9 cellular contexts compared by ENCODE assay signal in the genomic region with DNA sequence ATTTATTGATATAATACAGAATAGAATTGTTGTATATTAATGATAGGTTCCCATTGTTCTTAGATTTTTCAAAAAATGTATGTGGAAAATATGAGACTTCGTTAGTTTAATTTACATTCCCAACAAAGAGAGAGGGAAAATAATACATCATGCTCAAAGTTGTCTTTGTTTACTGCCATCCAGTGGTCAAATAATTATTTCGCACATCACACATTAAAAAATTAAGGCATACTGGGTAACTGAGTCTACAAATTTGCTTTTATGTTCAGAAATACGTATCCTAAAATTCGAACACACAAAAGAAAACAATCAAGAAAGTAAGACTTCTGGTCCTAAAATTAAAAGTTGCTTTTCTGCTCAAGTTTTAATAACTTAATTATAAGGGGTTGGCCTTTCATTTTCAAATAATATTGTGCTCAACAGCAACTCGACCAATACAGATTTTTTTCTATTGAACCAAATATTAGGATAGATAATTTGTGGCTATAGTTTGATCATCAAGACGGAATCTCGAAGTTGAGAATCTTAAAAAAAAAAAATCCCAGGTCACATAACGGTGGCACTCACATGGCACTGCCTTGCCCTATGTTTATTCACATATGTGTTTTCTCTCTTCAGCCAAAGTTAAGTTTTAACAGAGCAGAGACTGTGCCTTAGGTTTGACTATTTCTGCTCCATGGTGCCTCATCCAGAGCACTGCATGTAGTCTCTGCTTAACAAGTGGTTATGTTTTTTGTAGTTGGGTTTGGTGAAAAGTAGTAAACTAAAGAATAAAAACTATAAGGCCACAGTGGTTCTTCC. TPM values are rescaled to one million over a fixed set of nuclear protein-coding genes. Genes with fewer than 3 reads are reported as not detected.
DNase-seq lines count a peak whose midpoint lies in the region; ATAC-seq and TF ChIP-seq lines count a peak whose summit lies in the region.
"Had no signal": no experiment of that assay in that cellular context is flagged by ENCODE, and none has a peak within 500 bp of the region (broad histone marks: within the 10 kb centered on the region; RNA-seq: fewer than 3 reads in every experiment).

No MANE protein-coding gene starts in this region.

- POLR2A ChIA-PET in AG04450 (lab: Yijun Ruan, JAX) = no interaction called here

- no peak for TF ChIP-seq POLR2A in Peyer's patch (IDR thresholded peaks at IDR 0.05)

- H3K27me3 ChIP-seq in AG04450 (ENCODE audit: control insufficient read depth, insufficient read depth, low read length) (no peaks in the 10 kb centered on the region), Peyer's patch (no peaks in the 10 kb centered on the region), foreskin keratinocyte (no peaks in the 10 kb centered on the region)

- H3K4me3 ChIP-seq in AG04450 (ENCODE audit: low read depth, low read length) = no peak overlapping the region
- no peak overlapping the region for H3K4me3 ChIP-seq in Peyer's patch

- H3K9me3 ChIP-seq in AG04450 (ENCODE audit: control insufficient read depth, insufficient read depth, low read length) = no peaks in the 10 kb centered on the region
- H3K9me3 ChIP-seq in Peyer's patch = no peaks in the 10 kb centered on the region

- DNase-seq in AG04450 (ENCODE audit: low read depth, low spot score) (no peak), Peyer's patch (no peak), foreskin keratinocyte (peak in 1 of 2 donors; percentile 6), putamen (ENCODE audit: low spot score) (no peak)
- DNase-seq in stimulated activated CD4-positive, alpha-beta T cell treated with anti-CD3 and anti-CD28 coated beads, Interleukin-1b, Interleukin-23, amount 100 ng/mL, for 48 hours = no peak
- no peak for DNase-seq in central memory CD4-positive, alpha-beta T cell
- DNase-seq: activated B cell treated with CpG ODN at 0.5 μM for 24 hours had no signal

- CTCF ChIA-PET in AG04450 (lab: Charles Lee) = no interaction called here

- H3K27ac ChIP-seq in AG04450 (ENCODE audit: low read depth, low read length) (no peak overlapping the region), Peyer's patch (no peak overlapping the region), foreskin keratinocyte (no peak overlapping the region)

- ATAC-seq in foreskin keratinocyte (no peak), HG03039 (IDR thresholded peaks at IDR 0.05; ENCODE audit: unreplicated experiment) (no peak)

- TF ChIP-seq CTCF in AG04450 (IDR thresholded peaks at IDR 0.05; ENCODE audit: low read depth, low read length) (peak; percentile 34), GM12872 (IDR thresholded peaks at IDR 0.05; ENCODE audit: insufficient read depth, low read depth, low read length) (0 out of 3 replicates have a peak, but pooled peaks have one; percentile 19), Peyer's patch (IDR thresholded peaks at IDR 0.05) (peak in 4 of 6 experiments; percentile 26 to 41 (median 36)), foreskin keratinocyte (conservative IDR thresholded peaks at IDR 0.05) (peak; percentile 65)

- H3K4me1 ChIP-seq in Peyer's patch = no peaks in the 10 kb centered on the region
- H3K4me1 ChIP-seq in foreskin keratinocyte = no peaks in the 10 kb centered on the region

- H3K36me3 ChIP-seq in Peyer's patch = no peaks in the 10 kb centered on the region

RNA-seq across cellular contexts. Expression of gene PDGFD, which starts 12.3 kb away (rescaled TPM):
- polyA plus RNA-seq in AG04450 (2011; rRNA removed) (50.1 and 58.1 TPM in 2 replicates), foreskin keratinocyte (0.03 and 0.04 TPM in 2 replicates)
- polyA minus RNA-seq in AG04450 (2011; rRNA and poly(A)+ RNA removed) = 20.5 and 23.0 TPM in 2 replicates
- total RNA-seq in Peyer's patch (1 to 10 TPM in 3 of 4 donors, under 1 TPM in 1; 0.83 to 1.9 (median 1.7) TPM), foreskin keratinocyte (0.11 and 0.20 TPM in 2 replicates)
